In the genomic region with DNA sequence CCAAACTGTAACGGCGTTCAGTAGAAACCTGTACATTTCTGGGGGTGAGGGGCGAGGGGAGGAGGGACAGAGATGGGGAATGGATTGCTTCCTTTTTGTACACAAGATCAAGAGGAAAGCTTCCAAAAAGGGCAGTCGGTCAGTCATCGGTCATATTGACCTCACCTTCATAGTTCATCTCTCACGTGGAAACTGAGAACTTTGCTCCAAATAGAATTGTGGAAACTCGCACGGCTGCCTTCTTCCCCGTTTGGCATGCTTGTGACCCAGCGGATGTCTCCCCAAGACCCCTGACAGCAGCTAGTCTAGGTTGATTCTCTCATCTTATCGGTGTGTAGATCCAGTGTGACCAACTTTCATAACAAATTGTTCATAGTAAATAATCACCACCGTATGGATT, we compare ENCODE assay signal across 35 cellular contexts. TPM values are rescaled to one million over a fixed set of nuclear protein-coding genes. Genes with fewer than 3 reads are reported as not detected.
"Had no signal": no experiment of that assay in that cellular context is flagged by ENCODE, and none has a peak within 500 bp of the region (broad histone marks: within the 10 kb centered on the region; RNA-seq: fewer than 3 reads in every experiment).

No MANE protein-coding gene starts in this region.

- H3K9me3 Mint-ChIP-seq: activated B cell treated with CpG ODN at 0.5 μM for 24 hours; activated CD4-positive, alpha-beta T cell treated with anti-CD3 and anti-CD28 coated beads, Interleukin-2, amount 10 ng/mL, durations not matched to agents 24 days and 14 days; activated CD8-positive, alpha-beta T cell treated with anti-CD3 and anti-CD28 coated beads for 36 hours; activated naive CD4-positive, alpha-beta T cell treated with anti-CD3 and anti-CD28 coated beads for 36 hours; activated naive CD4-positive, alpha-beta T cell treated with anti-CD3 and anti-CD28 coated beads, Interleukin-2, amount 50 U/mL, for 72 hours; activated naive CD8-positive, alpha-beta T cell treated with anti-CD3 and anti-CD28 coated beads for 36 hours; activated T-cell treated with anti-CD3 and anti-CD28 coated beads, Interleukin-2, amount 50 U/mL, for 4 hours; activated T-helper 1 cell treated with anti-CD3 and anti-CD28 coated beads, Interleukin-12 subunit alpha, Interleukin-12 subunit beta, Interleukin-2, Interleukin-4 antibody, amounts not matched to agents 30 ng/mL and 10 ng/mL and 1 ng/mL, durations not matched to agents 14 hours and 24 hours and 36 hours; activated T-helper 17 cell treated with anti-CD3 and anti-CD28 coated beads, Interleukin-2, amount 50 U/mL, for 72 hours; central memory CD8-positive, alpha-beta T cell; T-cell; T-helper 2 cell treated with Interferon-gamma antibody and Interleukin-4, amounts not matched to agents 5 μg/mL and 100 μg/mL, for 36 hours had no signal

- H3K4me3 Mint-ChIP-seq: activated B cell treated with CpG ODN at 0.5 μM for 24 hours; activated CD4-positive, alpha-beta T cell treated with anti-CD3 and anti-CD28 coated beads, Interleukin-2, amount 10 ng/mL, durations not matched to agents 24 days and 14 days; activated CD8-positive, alpha-beta T cell treated with anti-CD3 and anti-CD28 coated beads for 36 hours; activated naive CD4-positive, alpha-beta T cell treated with anti-CD3 and anti-CD28 coated beads for 36 hours; activated naive CD8-positive, alpha-beta T cell treated with anti-CD3 and anti-CD28 coated beads for 36 hours; activated T-cell treated with anti-CD3 and anti-CD28 coated beads, Interleukin-2, amount 50 U/mL, for 4 hours; activated T-cell treated with anti-CD3 and anti-CD28 coated beads, Interleukin-2, amount 50 U/mL, for 72 hours; activated T-helper 1 cell treated with anti-CD3 and anti-CD28 coated beads, Interleukin-12 subunit alpha, Interleukin-12 subunit beta, Interleukin-2, Interleukin-4 antibody, amounts not matched to agents 30 ng/mL and 10 ng/mL and 1 ng/mL, durations not matched to agents 14 hours and 24 hours and 36 hours; activated T-helper 17 cell treated with anti-CD3 and anti-CD28 coated beads, Interleukin-2, amount 50 U/mL, for 72 hours; central memory CD8-positive, alpha-beta T cell; T-cell; T-helper 2 cell treated with Interferon-gamma antibody and Interleukin-4, amounts not matched to agents 5 μg/mL and 100 μg/mL, for 36 hours had no signal

- H3K4me1 Mint-ChIP-seq: activated B cell treated with CpG ODN at 0.5 μM for 24 hours; activated CD4-positive, alpha-beta T cell treated with anti-CD3 and anti-CD28 coated beads, Interleukin-2, amount 10 ng/mL, durations not matched to agents 24 days and 14 days; activated naive CD8-positive, alpha-beta T cell treated with anti-CD3 and anti-CD28 coated beads for 36 hours; activated T-helper 17 cell treated with anti-CD3 and anti-CD28 coated beads, Interleukin-2, amount 50 U/mL, for 72 hours; central memory CD8-positive, alpha-beta T cell; T-cell had no signal

- DNase-seq: activated B cell treated with CpG ODN at 0.5 μM for 24 hours; activated CD4-positive, alpha-beta T cell treated with anti-CD3 and anti-CD28 coated beads for 4 hours; activated CD4-positive, alpha-beta T cell treated with anti-CD3 and anti-CD28 coated beads, Interleukin-2, amount 10 ng/mL, durations not matched to agents 24 days and 14 days; activated CD4-positive, alpha-beta T cell treated with anti-CD3 and anti-CD28 coated beads, Interleukin-2, amount 50 U/mL, for 1 hour; activated CD4-positive, alpha-beta T cell treated with anti-CD3 and anti-CD28 coated beads, Interleukin-2, amount 50 U/mL, for 4 hours; activated CD4-positive, CD25-positive, alpha-beta regulatory T cell treated with anti-CD3 and anti-CD28 coated beads, Interleukin-2, amount 50 U/mL, for 72 hours; activated CD8-positive, alpha-beta memory T cell treated with anti-CD3 and anti-CD28 coated beads, Interleukin-2, amount 50 U/mL, for 4 hours; activated CD8-positive, alpha-beta T cell treated with anti-CD3 and anti-CD28 coated beads for 36 hours; activated gamma-delta T cell treated with Interleukin-2 at 50 U/mL for 16 hours; activated naive CD4-positive, alpha-beta T cell; activated naive CD4-positive, alpha-beta T cell treated with anti-CD3 and anti-CD28 coated beads for 36 hours; activated naive CD4-positive, alpha-beta T cell treated with anti-CD3 and anti-CD28 coated beads, Interleukin-2, amount 50 U/mL, for 16 hours; activated naive CD8-positive, alpha-beta T cell treated with anti-CD3 and anti-CD28 coated beads for 36 hours; activated T-cell treated with anti-CD3 and anti-CD28 coated beads for 4 hours; activated T-cell treated with anti-CD3 and anti-CD28 coated beads, Interleukin-2, amount 50 U/mL, for 1 hour; activated T-cell treated with anti-CD3 and anti-CD28 coated beads, Interleukin-2, amount 50 U/mL, for 4 hours; activated T-cell treated with anti-CD3 and anti-CD28 coated beads, Interleukin-2, amount 50 U/mL, for 72 hours; adrenal gland; amniotic stem cell; body of pancreas; brain microvascular endothelial cell; caudate nucleus; T-cell; T-helper 2 cell; T-helper 9 cell had no signal

- H3K4me3 ChIP-seq: adrenal gland, body of pancreas, breast epithelium had no signal

- H3K9me3 ChIP-seq: adrenal gland, body of pancreas, breast epithelium had no signal

- H3K27me3 Mint-ChIP-seq: activated B cell treated with CpG ODN at 0.5 μM for 24 hours; activated CD4-positive, alpha-beta T cell treated with anti-CD3 and anti-CD28 coated beads, Interleukin-2, amount 10 ng/mL, durations not matched to agents 24 days and 14 days; activated CD8-positive, alpha-beta T cell treated with anti-CD3 and anti-CD28 coated beads for 36 hours; activated naive CD8-positive, alpha-beta T cell treated with anti-CD3 and anti-CD28 coated beads for 36 hours; activated T-helper 17 cell treated with anti-CD3 and anti-CD28 coated beads, Interleukin-2, amount 50 U/mL, for 72 hours; central memory CD8-positive, alpha-beta T cell; T-cell had no signal

- H3K4me1 ChIP-seq: adrenal gland, body of pancreas, breast epithelium had no signal

- ATAC-seq: activated CD8-positive, alpha-beta T cell treated with anti-CD3 and anti-CD28 coated beads for 36 hours; activated naive CD4-positive, alpha-beta T cell treated with anti-CD3 and anti-CD28 coated beads, Interleukin-2, amount 50 U/mL, for 72 hours; activated T-cell treated with anti-CD3 and anti-CD28 coated beads, Interleukin-2, amount 50 U/mL, for 4 hours; activated T-cell treated with anti-CD3 and anti-CD28 coated beads, Interleukin-2, amount 50 U/mL, for 72 hours; activated T-helper 17 cell treated with anti-CD3 and anti-CD28 coated beads, Interleukin-2, amount 50 U/mL, for 72 hours; body of pancreas; T-cell had no signal

- H3K36me3 ChIP-seq: adrenal gland, brain microvascular endothelial cell, breast epithelium had no signal

- H3K27me3 ChIP-seq: adrenal gland, body of pancreas, brain microvascular endothelial cell, breast epithelium had no signal

- H3K27ac ChIP-seq: adrenal gland, body of pancreas, brain microvascular endothelial cell, breast epithelium, VCaP had no signal

- H3K36me3 Mint-ChIP-seq: activated naive CD4-positive, alpha-beta T cell treated with anti-CD3 and anti-CD28 coated beads, Interleukin-2, amount 50 U/mL, for 72 hours; activated naive CD8-positive, alpha-beta T cell treated with anti-CD3 and anti-CD28 coated beads for 36 hours had no signal

- H3K27ac Mint-ChIP-seq: activated B cell treated with CpG ODN at 0.5 μM for 24 hours; activated CD4-positive, alpha-beta T cell treated with anti-CD3 and anti-CD28 coated beads, Interleukin-2, amount 10 ng/mL, durations not matched to agents 24 days and 14 days; activated CD8-positive, alpha-beta T cell treated with anti-CD3 and anti-CD28 coated beads for 36 hours; activated naive CD4-positive, alpha-beta T cell treated with anti-CD3 and anti-CD28 coated beads for 36 hours; activated naive CD8-positive, alpha-beta T cell treated with anti-CD3 and anti-CD28 coated beads for 36 hours; activated T-cell treated with anti-CD3 and anti-CD28 coated beads, Interleukin-2, amount 50 U/mL, for 72 hours; activated T-helper 1 cell treated with anti-CD3 and anti-CD28 coated beads, Interleukin-12 subunit alpha, Interleukin-12 subunit beta, Interleukin-2, Interleukin-4 antibody, amounts not matched to agents 30 ng/mL and 10 ng/mL and 1 ng/mL, durations not matched to agents 14 hours and 24 hours and 36 hours; activated T-helper 17 cell treated with anti-CD3 and anti-CD28 coated beads, Interleukin-2, amount 50 U/mL, for 72 hours; T-cell; T-helper 2 cell treated with Interferon-gamma antibody and Interleukin-4, amounts not matched to agents 5 μg/mL and 100 μg/mL, for 36 hours had no signal

RNA-seq across cellular contexts. Expression of a gene that starts 47.6 kb away (rescaled TPM):
- total RNA-seq: activated B cell treated with CpG ODN at 0.5 μM for 24 hours; activated CD4-positive, alpha-beta T cell treated with anti-CD3 and anti-CD28 coated beads, Interleukin-2, amount 10 ng/mL, durations not matched to agents 24 days and 14 days; activated CD8-positive, alpha-beta memory T cell treated with anti-CD3 and anti-CD28 coated beads for 36 hours; activated CD8-positive, alpha-beta T cell treated with anti-CD3 and anti-CD28 coated beads for 36 hours; activated naive CD4-positive, alpha-beta T cell treated with anti-CD3 and anti-CD28 coated beads for 36 hours; activated naive CD4-positive, alpha-beta T cell treated with anti-CD3 and anti-CD28 coated beads, Interleukin-2, amount 50 U/mL, for 72 hours; activated naive CD8-positive, alpha-beta T cell treated with anti-CD3 and anti-CD28 coated beads for 36 hours; activated T-cell treated with anti-CD3 and anti-CD28 coated beads, Interleukin-2, amount 50 U/mL, for 4 hours; activated T-cell treated with anti-CD3 and anti-CD28 coated beads, Interleukin-2, amount 50 U/mL, for 72 hours; activated T-helper 1 cell treated with anti-CD3 and anti-CD28 coated beads, Interleukin-12 subunit alpha, Interleukin-12 subunit beta, Interleukin-2, Interleukin-4 antibody, amounts not matched to agents 30 ng/mL and 10 ng/mL and 1 ng/mL, durations not matched to agents 14 hours and 24 hours and 36 hours; activated T-helper 17 cell treated with anti-CD3 and anti-CD28 coated beads, Interleukin-2, amount 50 U/mL, for 72 hours; aorta; T-cell; T-helper 1 cell treated with Interleukin-12 subunit alpha and Interleukin-12 subunit beta and Interleukin-4 antibody, amounts not matched to agents 30 ng/mL and 1 ng/mL, for 36 hours had no signal
